Comparison of ENCODE assay signal across 23 cellular contexts in the genomic region with DNA sequence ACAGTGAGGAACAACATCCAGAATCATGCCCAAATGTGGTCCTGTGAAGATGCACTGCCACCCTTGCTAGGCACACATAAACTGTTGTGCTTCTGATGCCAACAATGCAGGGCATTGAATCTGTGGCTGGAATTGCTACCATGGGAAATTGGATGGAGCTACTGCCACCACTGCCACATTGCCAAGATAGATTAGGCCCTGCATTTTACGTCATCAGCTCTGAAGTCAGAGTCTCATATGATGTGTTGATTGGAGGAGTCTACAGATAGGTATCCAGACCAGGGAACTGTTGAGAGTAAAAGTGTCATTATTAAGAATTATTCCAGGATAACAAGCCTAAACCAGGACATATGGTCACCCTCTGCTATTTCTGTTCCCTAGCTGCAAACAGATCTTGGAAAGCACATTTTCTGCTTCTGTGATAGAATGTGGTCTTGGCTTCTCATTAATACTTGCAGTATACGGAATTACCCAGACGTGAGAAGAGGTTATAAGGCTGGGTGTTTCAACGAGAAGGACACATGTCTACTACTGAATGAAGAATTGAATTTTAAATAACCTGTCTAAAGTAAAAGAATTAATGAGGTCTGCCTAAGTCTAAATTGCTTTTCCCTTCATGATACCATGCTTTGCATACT.
DNase-seq lines count a peak whose midpoint lies in the region; ATAC-seq, FAIRE-seq and TF ChIP-seq lines count a peak whose summit lies in the region.
"Had no signal": no experiment of that assay in that cellular context is flagged by ENCODE, and none has a peak within 500 bp of the region (broad histone marks: within the 10 kb centered on the region; RNA-seq: fewer than 3 reads in every experiment).

No MANE protein-coding gene starts in this region.

- H3K4me3 Mint-ChIP-seq in CD4-positive, alpha-beta T cell, result no peak overlapping the region
- H3K4me3 Mint-ChIP-seq: CD8-positive, alpha-beta memory T cell had no signal

- H3K27ac ChIP-seq in HepG2 (ENCODE audit: extremely low read length, insufficient read depth, low read length) (no peak overlapping the region), right lobe of liver (no peak overlapping the region)
- H3K27ac ChIP-seq in CD4-positive, alpha-beta T cell (ENCODE audit: low read depth, low read length), result no peak overlapping the region
- H3K27ac ChIP-seq: 22Rv1 had no signal

- WGBS in HepG2 (ENCODE audit: low lambda C conversion rate), result 19% methylated on average over 4 of the region's 4 CpGs
- WGBS in right lobe of liver (ENCODE audit: insufficient coverage, low coverage, low lambda C conversion rate, missing lambda C conversion rate), result 86% methylated on average over 4 of the region's 4 CpGs

- FAIRE-seq in HepG2 (lab: Jason Lieb, UNC), result no peak

- H3K79me2 ChIP-seq in HepG2 (ENCODE audit: insufficient read depth, low read length), result no peaks in the 10 kb centered on the region

- no peak overlapping the region for H3K4me3 ChIP-seq in HepG2 (replicated peaks in 1 of 3; ENCODE audit: insufficient read depth in 1 of 3, low read depth in 2 of 3, low read length in 3 of 3)
- H3K4me3 ChIP-seq in right lobe of liver, result no peak overlapping the region

- in situ Hi-C loops in HepG2 (cut with HindIII; ENCODE audit: extremely low pct_ligation_motif_present, low pct_unique_long_range_greater_than_20kb), result no loop called here

- H3K9ac ChIP-seq in HepG2 (ENCODE audit: insufficient read depth, low read depth, low read length), result no peak overlapping the region

- no peaks in the 10 kb centered on the region for H3K27me3 ChIP-seq in HepG2 (ENCODE audit: control insufficient read depth in 1 of 2, insufficient read depth in 2 of 2, low read length in 2 of 2)
- no peaks in the 10 kb centered on the region for H3K27me3 ChIP-seq in right lobe of liver
- no peaks in the 10 kb centered on the region for H3K27me3 ChIP-seq in CD4-positive, alpha-beta T cell (ENCODE audit: control insufficient read depth, insufficient read depth, low read length)

- H3K27ac Mint-ChIP-seq in CD4-positive, alpha-beta T cell, result no peak overlapping the region
- H3K27ac Mint-ChIP-seq: CD8-positive, alpha-beta memory T cell had no signal

- no peak for ATAC-seq in HepG2
- ATAC-seq in right lobe of liver, result no peak
- peak; percentile 91 for ATAC-seq in left ventricle myocardium superior
- no peak for ATAC-seq in CD4-positive, alpha-beta T cell (ENCODE audit: poor library complexity)
- ATAC-seq: PC-3, SK-N-SH treated with all-trans-retinoic acid at 6 μM for 48 hours had no signal

- H3K9me3 ChIP-seq in HepG2 (ENCODE audit: low read length), result no peaks in the 10 kb centered on the region
- H3K9me3 ChIP-seq in right lobe of liver, result no peaks in the 10 kb centered on the region
- no peaks in the 10 kb centered on the region for H3K9me3 ChIP-seq in CD4-positive, alpha-beta T cell (ENCODE audit: control insufficient read depth, low read length)

- POLR2A ChIA-PET in HepG2 (lab: Yijun Ruan, JAX), result no interaction called here
- POLR2A ChIA-PET in CD4-positive, alpha-beta T cell (lab: Charles Lee), result interaction anchor here (0.7 kb wide), 1 partner anchor 36 kb away, joined by 3 read pairs; no protein-coding TSS in a partner anchor

- no peak overlapping the region for H3K4me2 ChIP-seq in HepG2 (ENCODE audit: low read depth, low read length)

- H3K36me3 ChIP-seq in HepG2 (replicated peaks in 1 of 2; ENCODE audit: control insufficient read depth in 1 of 2, insufficient read depth in 2 of 2, low read length in 2 of 2) (no peaks in the 10 kb centered on the region), right lobe of liver (no peaks in the 10 kb centered on the region)

- TF ChIP-seq CTCF in HepG2 (CRISPR knock-in tag; IDR thresholded peaks at IDR 0.05) (no peak), right lobe of liver (IDR thresholded peaks at IDR 0.05) (no peak)
- TF ChIP-seq CTCF in CD4-positive, alpha-beta T cell (IDR thresholded peaks at IDR 0.05), result no peak

- H3K36me3 Mint-ChIP-seq in CD4-positive, alpha-beta T cell (ENCODE audit: low read depth), result no peaks in the 10 kb centered on the region
- H3K36me3 Mint-ChIP-seq: CD8-positive, alpha-beta memory T cell had no signal

- H3K4me1 ChIP-seq in HepG2 (ENCODE audit: insufficient read depth, low read length) (no peaks in the 10 kb centered on the region), right lobe of liver (no peaks in the 10 kb centered on the region)

- H3K4me1 Mint-ChIP-seq in CD4-positive, alpha-beta T cell (ENCODE audit: low read depth), result no peaks in the 10 kb centered on the region
- H3K4me1 Mint-ChIP-seq: CD8-positive, alpha-beta memory T cell had no signal

- H3K27me3 Mint-ChIP-seq in CD4-positive, alpha-beta T cell, result no peaks in the 10 kb centered on the region
- H3K27me3 Mint-ChIP-seq: CD8-positive, alpha-beta memory T cell had no signal

- TF ChIP-seq POLR2A in HepG2 (IDR thresholded peaks at IDR 0.05; ENCODE audit: insufficient read depth in 1 of 2, low read depth in 2 of 2, low read length in 2 of 2) (no peak), right lobe of liver (IDR thresholded peaks at IDR 0.05) (no peak)

- H4K20me1 ChIP-seq in HepG2 (ENCODE audit: insufficient read depth, low read length), result no peaks in the 10 kb centered on the region

- TF ChIP-seq EP300 in HepG2 (IDR thresholded peaks at IDR 0.05; ENCODE audit: low read depth in 2 of 2, low read length in 2 of 2) (no peak), HepG2 (CRISPR knock-in tag; IDR thresholded peaks at IDR 0.05; ENCODE audit: borderline replicate concordance) (no peak)

- no peak for TF ChIP-seq RAD21 in HepG2 (CRISPR knock-in tag; IDR thresholded peaks at IDR 0.05)

- BruUV-seq in HepG2 (replicated peaks; lab: Mats Ljungman, UMichigan), result no TSS peak

- DNase-seq in DMS 273 (lab: John Stamatoyannopoulos, UW; ENCODE audit: unreplicated experiment) (peak; percentile 24), DMS 273 treated with DMSO at 0.1 percent for 48 hours (lab: John Stamatoyannopoulos, UW) (no peak), HepG2 (ENCODE audit: low spot score) (no peak), right lobe of liver (no peak), left ventricle myocardium superior (no peak), AG08396 (ENCODE audit: low spot score) (no peak)
- DNase-seq in CD4-positive, alpha-beta T cell, result no peak
- no peak for DNase-seq in activated naive CD4-positive, alpha-beta T cell treated with anti-CD3 and anti-CD28 coated beads, Interleukin-2, amount 50 U/mL, for 16 hours
- DNase-seq: ACHN; Calu3; CD8-positive, alpha-beta memory T cell; EL; Karpas-422; MV-4-11; NCI-H1417; NCI-H187 treated with DMSO at 0.1 percent for 48 hours; NCI-H2107; NCI-H226; NCI-H510A treated with DMSO at 0.1 percent for 48 hours; PC-3; SIG-M5 had no signal

- no peaks in the 10 kb centered on the region for H3K9me3 Mint-ChIP-seq in CD4-positive, alpha-beta T cell

- intact Hi-C loops in HepG2 (cut with micrococcal nuclease; ENCODE audit: unreplicated experiment), result no loop called here
- intact Hi-C loops in right lobe of liver (cut with DNase I), result no loop called here
- intact Hi-C loops in left ventricle myocardium superior (cut with micrococcal nuclease), result no loop called here
- intact Hi-C loops in CD4-positive, alpha-beta T cell (cut with DNase I, micrococcal nuclease), result no loop called here

- CTCF ChIA-PET in HepG2 (lab: Yijun Ruan, JAX; ENCODE audit: low intra/inter-chr PET ratio, low total read pairs), result no interaction called here
- CTCF ChIA-PET in CD4-positive, alpha-beta T cell (lab: Charles Lee), result no interaction called here

- H2AFZ ChIP-seq in HepG2 (ENCODE audit: low read length), result no peak overlapping the region

TF ChIP-seq in HepG2, 621 proteins besides CTCF, POLR2A, EP300 and RAD21:
- TF ChIP-seq REL (CRISPR knock-in tag; conservative IDR thresholded peaks at IDR 0.05), result no peak
- TF ChIP-seq HNRNPLL (IDR thresholded peaks at IDR 0.05; ENCODE audit: low read depth, low read length, poor library complexity, severe bottlenecking), result no peak
- TF ChIP-seq CREB1 (IDR thresholded peaks at IDR 0.05), result peak; percentile 46; the same call in 1 of the 2 replicates
- no peak for TF ChIP-seq CREB1 (CRISPR knock-in tag; IDR thresholded peaks at IDR 0.05)
TF ChIP-seq in HepG2: peak in this region for 1.
